5 cellular contexts compared by ENCODE assay signal in genomic region chr2:8610775-8611174, GRCh38.
DNase-seq lines count a peak whose midpoint lies in the region; ATAC-seq, FAIRE-seq and TF ChIP-seq lines count a peak whose summit lies in the region.
"Not testable (repeated sequence)": the region's sequence is repeated elsewhere in the genome, so short reads cannot be mapped to it uniquely, and the experiment has no call there.

No MANE protein-coding gene starts in this region.

- H3K4me3 Mint-ChIP-seq in Caco-2 (ENCODE audit: unreplicated experiment), result peak overlapping the region; percentile 5
- not testable (repeated sequence) for H3K4me3 Mint-ChIP-seq in progenitor cell of endocrine pancreas (ENCODE audit: low read depth)

- H3K4me3 ChIP-seq in Caco-2 (ENCODE audit: low read depth, low read length); K562; cardiac muscle cell; HepG2 (replicated peaks in 1 of 3; ENCODE audit: insufficient read depth in 1 of 3, low read depth in 2 of 3, low read length in 3 of 3): not testable (repeated sequence)

- not testable (repeated sequence) for H3K4me2 ChIP-seq in K562 (ENCODE audit: insufficient read depth, low read length); HepG2 (ENCODE audit: low read depth, low read length)

- not testable (repeated sequence) for H3K9me3 Mint-ChIP-seq in Caco-2 (ENCODE audit: unreplicated experiment)
- H3K9me3 Mint-ChIP-seq in progenitor cell of endocrine pancreas (ENCODE audit: low read depth), result peaks cover 11% of the 10 kb centered on the region

- not testable (repeated sequence) for H3K9me1 ChIP-seq in K562 (ENCODE audit: control insufficient read depth, insufficient read depth, low read length)

- not testable (repeated sequence) for H3K27ac ChIP-seq in K562 (ENCODE audit: extremely low read depth, low read depth, low read length); HepG2 (ENCODE audit: extremely low read length, insufficient read depth, low read length)
- H3K27ac ChIP-seq in cardiac muscle cell, result peak overlapping the region; percentile 98

- H3K4me1 Mint-ChIP-seq in Caco-2 (ENCODE audit: low read depth, unreplicated experiment) (peaks cover 66% of the 10 kb centered on the region), progenitor cell of endocrine pancreas (ENCODE audit: low read depth) (peaks cover 30% of the 10 kb centered on the region)

- not testable (repeated sequence) for TF ChIP-seq RAD21 in K562 (CRISPR knock-in tag; conservative IDR thresholded peaks at IDR 0.05 in 1 of 2, IDR thresholded peaks at IDR 0.05 in 1 of 2); HepG2 (CRISPR knock-in tag; IDR thresholded peaks at IDR 0.05)

- peaks cover 21% of the 10 kb centered on the region for H3K36me3 Mint-ChIP-seq in Caco-2 (ENCODE audit: insufficient read depth, unreplicated experiment)
- not testable (repeated sequence) for H3K36me3 Mint-ChIP-seq in progenitor cell of endocrine pancreas (ENCODE audit: insufficient read depth)

- CTCF ChIA-PET in Caco-2 (lab: Charles Lee); K562 (lab: Yijun Ruan, JAX; ENCODE audit: low intra/inter-chr PET ratio): not testable (repeated sequence)
- CTCF ChIA-PET in HepG2 (lab: Yijun Ruan, JAX; ENCODE audit: low intra/inter-chr PET ratio, low total read pairs), result interaction anchor here (1.2 kb wide), 1 partner anchor 11 kb away, joined by 4 read pairs; no protein-coding TSS in a partner anchor

- intact Hi-C loops in Caco-2 (cut with micrococcal nuclease; ENCODE audit: unreplicated experiment); K562 (cut with micrococcal nuclease); HepG2 (cut with micrococcal nuclease; ENCODE audit: unreplicated experiment): not testable (repeated sequence)

- DNase-seq in Caco-2; K562 (ENCODE audit: extremely low read depth in 1 of 4, low spot score in 3 of 4); cardiac muscle cell (ENCODE audit: low read depth in 1 of 2, low spot score in 1 of 2); HepG2 (ENCODE audit: low spot score); progenitor cell of endocrine pancreas (ENCODE audit: low spot score, unreplicated experiment): not testable (repeated sequence)

- not testable (repeated sequence) for H3K27me3 Mint-ChIP-seq in Caco-2 (ENCODE audit: insufficient read depth, unreplicated experiment); progenitor cell of endocrine pancreas

- H3K27ac Mint-ChIP-seq in Caco-2 (ENCODE audit: unreplicated experiment) (peak overlapping the region; percentile 69), progenitor cell of endocrine pancreas (peak overlapping the region; percentile 6)

- peaks cover 78% of the 10 kb centered on the region for H3K4me1 ChIP-seq in Caco-2
- H3K4me1 ChIP-seq in K562 (replicated peaks in 1 of 2; ENCODE audit: control insufficient read depth in 2 of 2, insufficient read depth in 2 of 2, low read length in 2 of 2), result peaks cover 9 to 11% of the 10 kb centered on the region in 2 experiments
- peaks cover 32% of the 10 kb centered on the region for H3K4me1 ChIP-seq in cardiac muscle cell (ENCODE audit: low read depth)
- H3K4me1 ChIP-seq in HepG2 (ENCODE audit: insufficient read depth, low read length), result peaks cover 84% of the 10 kb centered on the region

- not testable (repeated sequence) for ATAC-seq in K562, HepG2

- not testable (repeated sequence) for TF ChIP-seq POLR2A in K562 (conservative IDR thresholded peaks at IDR 0.05); HepG2 (IDR thresholded peaks at IDR 0.05; ENCODE audit: insufficient read depth in 1 of 2, low read depth in 2 of 2, low read length in 2 of 2)

- H3K79me2 ChIP-seq in K562 (ENCODE audit: control insufficient read depth, insufficient read depth, low read length); HepG2 (ENCODE audit: insufficient read depth, low read length): not testable (repeated sequence)

- H3K9me3 ChIP-seq in Caco-2, result peaks cover 19% of the 10 kb centered on the region
- not testable (repeated sequence) for H3K9me3 ChIP-seq in K562 (replicated peaks; ENCODE audit: control insufficient read depth, insufficient read depth, low read depth, low read length); cardiac muscle cell (ENCODE audit: low read depth); HepG2 (ENCODE audit: low read length)

- H3K36me3 ChIP-seq in Caco-2 (ENCODE audit: control insufficient read depth, insufficient read depth, low read length); K562 (ENCODE audit: control insufficient read depth, insufficient read depth, low read length); cardiac muscle cell; HepG2 (replicated peaks in 1 of 2; ENCODE audit: control insufficient read depth in 1 of 2, insufficient read depth in 2 of 2, low read length in 2 of 2): not testable (repeated sequence)

- whole genome bisulfite sequencing in K562 (ENCODE audit: insufficient coverage, low coverage, missing lambda C conversion rate), result 21% methylated on average over 3 of the region's 3 CpGs
- 76% methylated on average over 3 of the region's 3 CpGs for WGBS in HepG2 (ENCODE audit: low lambda C conversion rate)

- in situ Hi-C loops in K562 (cut with MboI); HepG2 (cut with HindIII; ENCODE audit: extremely low pct_ligation_motif_present, low pct_unique_long_range_greater_than_20kb): not testable (repeated sequence)

- BruUV-seq in Caco-2 (replicated peaks; lab: Mats Ljungman, UMichigan); K562 (replicated peaks; lab: Mats Ljungman, UMichigan); HepG2 (replicated peaks; lab: Mats Ljungman, UMichigan): not testable (repeated sequence)

- not testable (repeated sequence) for H3K27me3 ChIP-seq in Caco-2 (replicated peaks; ENCODE audit: control insufficient read depth, insufficient read depth, low read length); cardiac muscle cell; HepG2 (ENCODE audit: control insufficient read depth in 1 of 2, insufficient read depth in 2 of 2, low read length in 2 of 2)
- H3K27me3 ChIP-seq in K562 (ENCODE audit: control insufficient read depth in 2 of 2, insufficient read depth in 2 of 2, low read length in 2 of 2), result peaks cover 4 to 52% of the 10 kb centered on the region in 2 experiments; a peak in 3 of 5 replicates

- not testable (repeated sequence) for TF ChIP-seq CTCF in Caco-2 (IDR thresholded peaks at IDR 0.05; ENCODE audit: insufficient read depth in 1 of 2, low read depth in 1 of 2, low read length in 1 of 2, severe bottlenecking in 1 of 2, unreplicated experiment in 1 of 2); K562 (IDR thresholded peaks at IDR 0.05 in 2 of 3, conservative IDR thresholded peaks at IDR 0.05 in 1 of 3; ENCODE audit: insufficient read depth in 2 of 3, low read depth in 1 of 3, low read length in 3 of 3); cardiac muscle cell (IDR thresholded peaks at IDR 0.05; ENCODE audit: low read depth, low read length); HepG2 (CRISPR knock-in tag; IDR thresholded peaks at IDR 0.05); progenitor cell of endocrine pancreas (IDR thresholded peaks at IDR 0.05; ENCODE audit: unreplicated experiment)

- POLR2A ChIA-PET in Caco-2 (lab: Charles Lee) (interaction anchor here (2.0 kb wide), 1 partner anchor 71 kb away, joined by 9 read pairs; the partner anchor contains the start of gene ID2), K562 (lab: Yijun Ruan, JAX) (interaction anchor here (0.6 kb wide), 1 partner anchor 1274 kb away, joined by 3 read pairs; no protein-coding TSS in a partner anchor), HepG2 (lab: Yijun Ruan, JAX) (interaction anchor here (1.3 to 10.8 kb wide), 5 partner anchors 14 to 74 kb away, joined by 3 to 206 read pairs (median 47); partner anchors contain the start of gene ID2)

- H3K9ac ChIP-seq in K562 (ENCODE audit: insufficient read depth in 1 of 2, low read depth in 2 of 2, low read length in 2 of 2); HepG2 (ENCODE audit: insufficient read depth, low read depth, low read length): not testable (repeated sequence)

- FAIRE-seq in K562 (lab: Jason Lieb, UNC); HepG2 (lab: Jason Lieb, UNC): not testable (repeated sequence)

- H2AFZ ChIP-seq in K562 (ENCODE audit: low read depth, low read length); HepG2 (ENCODE audit: low read length): not testable (repeated sequence)

- not testable (repeated sequence) for H4K20me1 ChIP-seq in K562 (replicated peaks; ENCODE audit: control insufficient read depth, insufficient read depth, low read length); HepG2 (ENCODE audit: insufficient read depth, low read length)

- TF ChIP-seq EP300 in K562 (IDR thresholded peaks at IDR 0.05; ENCODE audit: low read length); HepG2 (IDR thresholded peaks at IDR 0.05; ENCODE audit: low read depth in 2 of 2, low read length in 2 of 2); HepG2 (CRISPR knock-in tag; IDR thresholded peaks at IDR 0.05; ENCODE audit: borderline replicate concordance): not testable (repeated sequence)

TF ChIP-seq in K562, 482 proteins besides CTCF, POLR2A, EP300 and RAD21:
- TF ChIP-seq ZNF431 (CRISPR knock-in tag; IDR thresholded peaks at IDR 0.05), result 0 out of 2 replicates have a peak, but pooled peaks have one; percentile 30

TF ChIP-seq in HepG2, 621 proteins besides CTCF, POLR2A, EP300 and RAD21:
- TF ChIP-seq ZNF788 (CRISPR knock-in tag; IDR thresholded peaks at IDR 0.05; ENCODE audit: borderline replicate concordance), result 0 out of 2 replicates have a peak, but pooled peaks have one; percentile 35
- peak; percentile 90 for TF ChIP-seq ZNF430 (CRISPR knock-in tag; IDR thresholded peaks at IDR 0.05)
TF ChIP-seq in HepG2: peak in this region for 2; not testable (repeated sequence) for 619.
